ENCODE assay signal across 10 cellular contexts in the genomic region with DNA sequence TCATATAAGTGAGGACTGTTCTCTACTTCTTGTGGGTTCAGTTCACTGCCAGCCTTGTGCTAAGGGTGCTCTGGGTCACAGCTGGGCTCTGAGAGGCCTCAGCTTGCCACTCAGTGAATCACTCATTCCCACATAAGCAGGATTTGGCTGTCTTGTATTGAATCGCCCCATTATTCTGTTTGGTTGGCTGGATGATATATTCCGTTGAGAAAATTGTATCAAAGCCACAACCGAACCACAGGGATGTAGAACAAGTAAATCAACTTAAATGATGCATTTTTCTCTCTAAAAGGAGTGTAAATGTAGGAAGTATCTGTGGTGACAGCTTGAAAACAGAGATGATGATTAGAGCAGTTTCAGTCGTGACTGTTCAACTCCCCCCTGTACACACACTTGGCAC. TPM values are rescaled to one million over a fixed set of nuclear protein-coding genes. Genes with fewer than 3 reads are reported as not detected.
DNase-seq lines count a peak whose midpoint lies in the region; ATAC-seq and TF ChIP-seq lines count a peak whose summit lies in the region.
"Had no signal": no experiment of that assay in that cellular context is flagged by ENCODE, and none has a peak within 500 bp of the region (broad histone marks: within the 10 kb centered on the region; RNA-seq: fewer than 3 reads in every experiment).

No MANE protein-coding gene starts in this region.

- H2BK5ac ChIP-seq in IMR-90 (ENCODE audit: low read depth, low read length, poor library complexity, severe bottlenecking), result no peak overlapping the region

- H3K23ac ChIP-seq in IMR-90 (ENCODE audit: low read depth, low read length), result no peak overlapping the region

- dilution Hi-C loops in IMR-90 (cut with HindIII; ENCODE audit: low sequenced_read_pairs, unreplicated experiment), result no loop called here

- H3K4me1 Mint-ChIP-seq in CD8-positive, alpha-beta T cell (ENCODE audit: low read depth), result peaks cover 86% of the 10 kb centered on the region
- H3K4me1 Mint-ChIP-seq in natural killer cell treated with Interleukin-12 subunit alpha and Interleukin-12 subunit beta and Interleukin-15 and Interleukin-18, amount 100 ng/mL, for 72 hours (ENCODE audit: low read depth in 2 of 2), result peaks cover 54 to 62% of the 10 kb centered on the region in 2 donors

- no peak for TF ChIP-seq POLR2A in IMR-90 (IDR thresholded peaks at IDR 0.05; ENCODE audit: low read depth, low read length)
- no peak for TF ChIP-seq POLR2A in right lobe of liver (IDR thresholded peaks at IDR 0.05)

- no peaks in the 10 kb centered on the region for H3K36me3 ChIP-seq in CD8-positive, alpha-beta T cell (ENCODE audit: insufficient read depth, low read length)
- H3K36me3 ChIP-seq in IMR-90 (ENCODE audit: control insufficient read depth, insufficient read depth, low read length) (no peaks in the 10 kb centered on the region), adipocyte (ENCODE audit: control insufficient read depth, insufficient read depth, low read length, severe bottlenecking) (no peaks in the 10 kb centered on the region), right lobe of liver (no peaks in the 10 kb centered on the region)
- H3K36me3 ChIP-seq: ascending aorta had no signal

- H3K27ac ChIP-seq in CD8-positive, alpha-beta T cell (ENCODE audit: low read depth, low read length), result no peak overlapping the region
- H3K27ac ChIP-seq in IMR-90 (ENCODE audit: insufficient read depth, low read length) (no peak overlapping the region), right lobe of liver (no peak overlapping the region)
- H3K27ac ChIP-seq: ascending aorta had no signal

- in situ Hi-C loops in IMR-90 (cut with MboI; ENCODE audit: low sequenced_read_pairs), result no loop called here

- H3K4me3 ChIP-seq in CD8-positive, alpha-beta T cell (ENCODE audit: low read depth, low read length), result peak overlapping the region; percentile 8
- no peak overlapping the region for H3K4me3 ChIP-seq in IMR-90 (ENCODE audit: insufficient read depth, low read depth, low read length)
- peak overlapping the region; percentile 62 for H3K4me3 ChIP-seq in adipocyte (ENCODE audit: low read length)
- H3K4me3 ChIP-seq in right lobe of liver, result no peak overlapping the region
- H3K4me3 ChIP-seq: ascending aorta had no signal

- H2BK15ac ChIP-seq in IMR-90 (ENCODE audit: low read depth, low read length), result no peak overlapping the region

- no peak overlapping the region for H3K4me2 ChIP-seq in IMR-90 (ENCODE audit: low read depth, low read length)

- no peak overlapping the region for H3K18ac ChIP-seq in IMR-90 (ENCODE audit: low read depth, low read length)

- H3K27ac Mint-ChIP-seq in CD8-positive, alpha-beta T cell, result peak overlapping the region; percentile 88
- peak overlapping the region; percentile 58 to 64 for H3K27ac Mint-ChIP-seq in natural killer cell treated with Interleukin-12 subunit alpha and Interleukin-12 subunit beta and Interleukin-15 and Interleukin-18, amount 100 ng/mL, for 72 hours

- no peak for TF ChIP-seq CTCF in CD8-positive, alpha-beta T cell (IDR thresholded peaks at IDR 0.05)
- TF ChIP-seq CTCF in IMR-90 (conservative IDR thresholded peaks at IDR 0.05; ENCODE audit: low read depth, low read length) (no peak), right lobe of liver (IDR thresholded peaks at IDR 0.05) (no peak)

- no peaks in the 10 kb centered on the region for H3K27me3 Mint-ChIP-seq in CD8-positive, alpha-beta T cell (ENCODE audit: low read depth)
- no peaks in the 10 kb centered on the region for H3K27me3 Mint-ChIP-seq in natural killer cell treated with Interleukin-12 subunit alpha and Interleukin-12 subunit beta and Interleukin-15 and Interleukin-18, amount 100 ng/mL, for 72 hours

- H4K20me1 ChIP-seq in IMR-90 (ENCODE audit: insufficient read depth, low read length), result peaks cover 32% of the 10 kb centered on the region

- peak in 1 of 7 experiments; percentile 22 for DNase-seq in CD8-positive, alpha-beta T cell
- DNase-seq in IMR-90 (peak; percentile 47), adipocyte (ENCODE audit: low read depth) (no peak), right lobe of liver (no peak), DMS79 treated with DMSO at 0.1 percent for 48 hours (lab: John Stamatoyannopoulos, UW) (no peak), kidney tubule cell (ENCODE audit: low spot score) (no peak), NCI-H1105 (lab: John Stamatoyannopoulos, UW) (no peak)
- no peak for DNase-seq in natural killer cell treated with Interleukin-12 subunit alpha and Interleukin-12 subunit beta and Interleukin-15 and Interleukin-18, amount 100 ng/mL, for 72 hours (ENCODE audit: low spot score)
- DNase-seq: NCI-H524 treated with DMSO at 0.1 percent for 48 hours had no signal

- POLR2A ChIA-PET in CD8-positive, alpha-beta T cell (lab: Charles Lee), result no interaction called here
- POLR2A ChIA-PET in IMR-90 (lab: Charles Lee; ENCODE audit: unreplicated experiment), result no interaction called here

- H3K9me3 Mint-ChIP-seq in CD8-positive, alpha-beta T cell, result no peaks in the 10 kb centered on the region
- H3K9me3 Mint-ChIP-seq in natural killer cell treated with Interleukin-12 subunit alpha and Interleukin-12 subunit beta and Interleukin-15 and Interleukin-18, amount 100 ng/mL, for 72 hours, result no peaks in the 10 kb centered on the region

- no peak overlapping the region for H3K4ac ChIP-seq in IMR-90 (ENCODE audit: low read depth, low read length)

- no peak overlapping the region for H2AK5ac ChIP-seq in IMR-90 (ENCODE audit: low read depth, low read length)

- no peak overlapping the region for H4K8ac ChIP-seq in IMR-90 (ENCODE audit: low read depth in 2 of 2, low read length in 2 of 2)

- peak; percentile 54 for ATAC-seq in CD8-positive, alpha-beta T cell
- ATAC-seq in IMR-90 (ENCODE audit: low read depth) (no peak; the same call in 1 of the 2 replicates), right lobe of liver (no peak)
- ATAC-seq in natural killer cell treated with Interleukin-12 subunit alpha and Interleukin-12 subunit beta and Interleukin-15 and Interleukin-18, amount 100 ng/mL, for 72 hours, result peak; percentile 71 to 73

- WGBS in IMR-90 (ENCODE audit: extremely low coverage in 2 of 2, insufficient read length in 1 of 2), 2 experiments, result no CpG with 5 or more reads among the region's 4 CpGs
- 63% methylated on average over 4 of the region's 4 CpGs for WGBS in right lobe of liver (ENCODE audit: insufficient coverage, low coverage, low lambda C conversion rate, missing lambda C conversion rate)

- peaks cover 16% of the 10 kb centered on the region for H3K36me3 Mint-ChIP-seq in CD8-positive, alpha-beta T cell
- peaks cover 4% of the 10 kb centered on the region for H3K36me3 Mint-ChIP-seq in natural killer cell treated with Interleukin-12 subunit alpha and Interleukin-12 subunit beta and Interleukin-15 and Interleukin-18, amount 100 ng/mL, for 72 hours

- CTCF ChIA-PET in CD8-positive, alpha-beta T cell (lab: Charles Lee), result no interaction called here
- CTCF ChIA-PET in IMR-90 (lab: Yijun Ruan, JAX), result interaction anchor here (0.9 kb wide), 1 partner anchor 13 kb away, joined by 3 read pairs; no protein-coding TSS in a partner anchor

- H3K79me1 ChIP-seq in IMR-90 (ENCODE audit: low read depth in 1 of 2, low read length in 2 of 2), result peaks cover 28 to 30% of the 10 kb centered on the region in 2 experiments

- H3K9me3 ChIP-seq in CD8-positive, alpha-beta T cell (ENCODE audit: low read length), result no peaks in the 10 kb centered on the region
- H3K9me3 ChIP-seq in IMR-90 (ENCODE audit: control insufficient read depth, insufficient read depth, low read length), result no peaks in the 10 kb centered on the region
- no peaks in the 10 kb centered on the region for H3K9me3 ChIP-seq in adipocyte (ENCODE audit: control insufficient read depth, low read length)
- H3K9me3 ChIP-seq in right lobe of liver, result no peaks in the 10 kb centered on the region
- H3K9me3 ChIP-seq: ascending aorta had no signal

- no peak for TF ChIP-seq RAD21 in IMR-90 (IDR thresholded peaks at IDR 0.05; ENCODE audit: low read length)

- no peak overlapping the region for H4K91ac ChIP-seq in IMR-90 (ENCODE audit: insufficient read depth, low read depth, low read length)

- no peak overlapping the region for H4K5ac ChIP-seq in IMR-90 (ENCODE audit: low read depth, low read length)

- H2AFZ ChIP-seq in IMR-90 (replicated peaks; ENCODE audit: low read length, poor library complexity), result no peak overlapping the region

- H3K4me3 Mint-ChIP-seq in CD8-positive, alpha-beta T cell, result peak overlapping the region; percentile 13
- peak overlapping the region; percentile 42 for H3K4me3 Mint-ChIP-seq in natural killer cell treated with Interleukin-12 subunit alpha and Interleukin-12 subunit beta and Interleukin-15 and Interleukin-18, amount 100 ng/mL, for 72 hours

- no peak overlapping the region for H2BK20ac ChIP-seq in IMR-90 (ENCODE audit: low read depth, low read length)

- no peak overlapping the region for H2BK120ac ChIP-seq in IMR-90 (ENCODE audit: low read depth, low read length)

- H3K9me1 ChIP-seq in IMR-90 (ENCODE audit: insufficient read depth, low read length), result peaks cover 12% of the 10 kb centered on the region

- H3K9ac ChIP-seq in IMR-90 (ENCODE audit: low read depth, low read length) (no peak overlapping the region; the same call in 1 of the 2 replicates), adipocyte (ENCODE audit: low read length) (peak overlapping the region; percentile 66)

- no peak overlapping the region for H3K56ac ChIP-seq in IMR-90 (ENCODE audit: extremely low read depth, insufficient read depth, low read length)

- intact Hi-C loops in CD8-positive, alpha-beta T cell (cut with DNase I, micrococcal nuclease), result loop anchor here in 1 of 2 experiments (2.0 to 10.0 kb wide), 3 partner anchors 13 to 61 kb away; no protein-coding TSS in a partner anchor
- intact Hi-C loops in IMR-90 (cut with micrococcal nuclease), result no loop called here
- intact Hi-C loops in right lobe of liver (cut with DNase I), result loop anchor here in 1 of 2 donors (10.0 kb wide), 1 partner anchor 61 kb away; no protein-coding TSS in a partner anchor

- 0 out of 2 replicates have a peak overlapping the region, but pooled peaks have one; percentile 2 for H3K14ac ChIP-seq in IMR-90 (replicated peaks; ENCODE audit: low read depth, low read length)

- no TSS peak for BruUV-seq in IMR-90 (replicated peaks; lab: Mats Ljungman, UMichigan)

- no peak overlapping the region for H2AK9ac ChIP-seq in IMR-90 (replicated peaks; ENCODE audit: low read depth, low read length, poor library complexity)

- peaks cover 50% of the 10 kb centered on the region for H3K4me1 ChIP-seq in CD8-positive, alpha-beta T cell (ENCODE audit: insufficient read depth, low read length)
- H3K4me1 ChIP-seq in IMR-90 (ENCODE audit: control insufficient read depth, insufficient read depth, low read length), result peaks cover 15% of the 10 kb centered on the region
- peaks cover 65% of the 10 kb centered on the region for H3K4me1 ChIP-seq in adipocyte (ENCODE audit: control insufficient read depth, insufficient read depth, low read length)
- H3K4me1 ChIP-seq in right lobe of liver, result peaks cover 0 to 26% (median 9%) of the 10 kb centered on the region in 4 donors

- no peaks in the 10 kb centered on the region for H3K27me3 ChIP-seq in CD8-positive, alpha-beta T cell (ENCODE audit: insufficient read depth, low read length)
- H3K27me3 ChIP-seq in IMR-90 (ENCODE audit: control insufficient read depth, insufficient read depth, low read length) (no peaks in the 10 kb centered on the region), adipocyte (replicated peaks; ENCODE audit: control insufficient read depth, insufficient read depth, low read length) (no peaks in the 10 kb centered on the region), right lobe of liver (no peaks in the 10 kb centered on the region)
- H3K27me3 ChIP-seq: ascending aorta had no signal

RNA-seq across cellular contexts. Expression of gene TTC39C, which starts 39.6 kb away (rescaled TPM):
- total RNA-seq in CD8-positive, alpha-beta T cell, result 10 to 100 TPM; 84.7 to 85.7 TPM
- 20.8 and 22.8 TPM in 2 replicates for total RNA-seq in IMR-90 (2012; rRNA removed)
- 8.0 and 9.1 TPM in 2 replicates for polyA plus RNA-seq in IMR-90 (2012; rRNA removed)
- 3.6 and 4.1 TPM in 2 replicates for polyA plus RNA-seq in IMR-90 (2012; cell fraction: cytosol; rRNA removed)
- 5.4 and 10.4 TPM in 2 replicates for polyA plus RNA-seq in IMR-90 (2012; cell fraction: nucleus; rRNA removed; ENCODE audit: low replicate concordance)
- 10 to 100 TPM; 54.8 to 69.7 TPM for total RNA-seq in natural killer cell treated with Interleukin-12 subunit alpha and Interleukin-12 subunit beta and Interleukin-15 and Interleukin-18, amount 100 ng/mL, for 72 hours
- total RNA-seq in right lobe of liver, result 100 to 1,000 TPM in 2 of 6 experiments, 10 to 100 TPM in 4; 61.9 to 167 (median 84.4) TPM

Comparison
In these comparisons a context has a peak if more than half of its experiments do, and no peak if none do; other contexts are left out.
1. ATAC-seq: peak in CD8-positive, alpha-beta T cell (single experiment) and natural killer cell treated with Interleukin-12 subunit alpha and Interleukin-12 subunit beta and Interleukin-15 and Interleukin-18, amount 100 ng/mL, for 72 hours (2 of 2); none in IMR-90 (single experiment) and right lobe of liver (0 of 4).
2. H3K4me3 ChIP-seq: peak in CD8-positive, alpha-beta T cell (single experiment) and adipocyte (single experiment); none in IMR-90 (single experiment) and right lobe of liver (0 of 3).